ENCODE assay signal across 21 cellular contexts in the genomic region with DNA sequence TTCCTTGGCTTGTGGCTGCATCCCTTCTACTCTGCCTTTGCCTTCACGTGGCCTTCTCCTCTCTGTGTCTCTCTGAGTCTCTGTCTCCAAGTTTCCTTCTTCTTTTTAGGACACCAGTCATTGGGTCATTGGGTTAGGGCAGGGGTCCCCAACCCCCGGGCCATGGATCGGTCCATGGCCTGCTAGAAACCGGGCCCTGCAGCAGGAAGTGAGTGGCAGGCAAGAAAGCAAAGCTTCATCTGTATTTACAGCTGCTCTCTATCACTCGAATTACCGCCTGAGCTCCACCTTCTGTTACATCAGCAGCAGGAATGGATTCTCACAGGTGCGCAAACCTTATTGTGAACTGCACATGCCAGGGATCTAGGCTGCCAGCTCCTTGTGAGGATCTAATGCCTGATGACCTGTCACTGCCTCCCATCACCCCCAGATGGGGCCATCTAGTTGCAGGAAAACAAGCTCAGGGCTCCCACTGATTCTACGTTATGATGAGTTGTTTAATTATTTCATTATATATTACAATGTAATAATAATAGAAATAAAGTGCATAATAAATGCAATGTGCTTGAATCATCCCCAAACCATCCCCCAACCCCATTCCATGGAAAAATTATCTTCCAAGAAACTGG.
"Had no signal": no experiment of that assay in that cellular context is flagged by ENCODE, and none has a peak within 500 bp of the region (broad histone marks: within the 10 kb centered on the region; RNA-seq: fewer than 3 reads in every experiment).

No MANE protein-coding gene starts in this region.

- H3K9me3 ChIP-seq: gastrocnemius medialis, right lobe of liver, thyroid gland had no signal

- DNase-seq: activated CD4-positive, alpha-beta T cell treated with anti-CD3 and anti-CD28 coated beads, Interleukin-2, amount 10 ng/mL, durations not matched to agents 7 days and 5 days; activated CD4-positive, CD25-positive, alpha-beta regulatory T cell treated with anti-CD3 and anti-CD28 coated beads, Interleukin-2, amount 50 U/mL, for 72 hours; activated CD8-positive, alpha-beta T cell treated with anti-CD3 and anti-CD28 coated beads for 36 hours; activated gamma-delta T cell treated with Interleukin-2 at 50 U/mL for 16 hours; activated T-cell treated with anti-CD3 and anti-CD28 coated beads, Interleukin-2, amount 50 U/mL, for 1 hour; aorta; brain microvascular endothelial cell; central memory CD4-positive, alpha-beta T cell; gastrocnemius medialis; hippocampal formation; posterior cingulate gyrus; right lobe of liver; stimulated activated CD4-positive, alpha-beta T cell treated with anti-CD3 and anti-CD28 coated beads, Interleukin-1b, Interleukin-23, amount 100 ng/mL, for 48 hours; substantia nigra; thyroid gland; WERI-Rb-1 had no signal

- H3K27ac ChIP-seq: brain microvascular endothelial cell, epithelial cell of prostate, gastrocnemius medialis, right lobe of liver, skin epidermis, thyroid gland, WERI-Rb-1 had no signal

- H3K4me1 ChIP-seq: gastrocnemius medialis, right lobe of liver, thyroid gland had no signal

- H3K4me3 ChIP-seq: gastrocnemius medialis, right lobe of liver, skin epidermis, thyroid gland had no signal

- H3K27me3 ChIP-seq: brain microvascular endothelial cell, gastrocnemius medialis, right lobe of liver, thyroid gland had no signal

- H3K36me3 ChIP-seq: brain microvascular endothelial cell, gastrocnemius medialis, right lobe of liver, thyroid gland, WERI-Rb-1 had no signal

- ATAC-seq: activated CD8-positive, alpha-beta T cell treated with anti-CD3 and anti-CD28 coated beads for 36 hours; activated naive CD4-positive, alpha-beta T cell treated with anti-CD3 and anti-CD28 coated beads, Interleukin-2, amount 50 U/mL, for 72 hours; gastrocnemius medialis; right lobe of liver had no signal

- FAIRE-seq: colon, TTC549 had no signal
